ENCODE assay signal across 8 cellular contexts in genomic region chr22:37560682-37561208, GRCh38. TPM values are rescaled to one million over a fixed set of nuclear protein-coding genes. Genes with fewer than 3 reads are reported as not detected.
DNase-seq lines count a peak whose midpoint lies in the region; ATAC-seq, FAIRE-seq and TF ChIP-seq lines count a peak whose summit lies in the region.

No MANE protein-coding gene starts in this region.

- peak overlapping the region; percentile 47 for H3K27ac ChIP-seq in PC-3 (ENCODE audit: low read length)
- peak overlapping the region; percentile 99 for H3K27ac ChIP-seq in endothelial cell of umbilical vein (ENCODE audit: insufficient read depth, low read depth, low read length)

- H2AFZ ChIP-seq in PC-3 (ENCODE audit: low read length), result peak overlapping the region; percentile 32
- no peak overlapping the region for H2AFZ ChIP-seq in endothelial cell of umbilical vein (ENCODE audit: low read depth, low read length)

- H3K9ac ChIP-seq in PC-3 (ENCODE audit: low read length) (peak overlapping the region; percentile 89), endothelial cell of umbilical vein (replicated peaks; ENCODE audit: extremely low read depth, insufficient read depth, low read length) (peak overlapping the region; percentile 100)

- H3K4me2 ChIP-seq in PC-3 (ENCODE audit: low read length), result peak overlapping the region; percentile 99
- H3K4me2 ChIP-seq in endothelial cell of umbilical vein (ENCODE audit: insufficient read depth, low read length), result peak overlapping the region; percentile 68

- H3K4me3 ChIP-seq in AG04449 (ENCODE audit: low read depth, low read length) (peak overlapping the region; percentile 82), PC-3 (ENCODE audit: low read length) (peak overlapping the region; percentile 87), endothelial cell of umbilical vein (replicated peaks in 1 of 3; ENCODE audit: insufficient read depth in 1 of 3, low read depth in 1 of 3, low read length in 3 of 3) (peak overlapping the region; percentile 71 to 86 (median 74))

- intact Hi-C loops in PC-3 (cut with micrococcal nuclease) (no loop called here), endothelial cell of umbilical vein (cut with micrococcal nuclease) (loop anchor here (1.0 to 5.0 kb wide), 5 partner anchors 15 to 192 kb away; partner anchors contain the start of genes GGA1 and LGALS1)

- H3K36me3 ChIP-seq in PC-3 (ENCODE audit: low read depth, low read length), result 0 out of 2 replicates have a peak, but pooled peaks cover 4% of the 10 kb centered on the region
- H3K36me3 ChIP-seq in endothelial cell of umbilical vein (ENCODE audit: control insufficient read depth in 2 of 2, extremely low read depth in 1 of 2, insufficient read depth in 2 of 2, low read length in 2 of 2), result peaks cover under 1 to 2% of the 10 kb centered on the region in 2 experiments

- H3K27me3 ChIP-seq in PC-3 (ENCODE audit: low read length) (no peaks in the 10 kb centered on the region), endothelial cell of umbilical vein (ENCODE audit: control insufficient read depth in 2 of 2, insufficient read depth in 2 of 2, low read length in 2 of 2) (no peaks in the 10 kb centered on the region)

- H3K9me3 ChIP-seq in PC-3 (ENCODE audit: low read length), result no peaks in the 10 kb centered on the region
- no peaks in the 10 kb centered on the region for H3K9me3 ChIP-seq in endothelial cell of umbilical vein (replicated peaks; ENCODE audit: control insufficient read depth, insufficient read depth, low read length)

- ATAC-seq in PC-3 (peak; percentile 7), GM21723 (IDR thresholded peaks at IDR 0.05; ENCODE audit: unreplicated experiment) (no peak)

- no peaks in the 10 kb centered on the region for H3K9me2 ChIP-seq in PC-3 (replicated peaks; ENCODE audit: low read length)

- DNase-seq in AG04449 (ENCODE audit: low read depth, low spot score), result no peak
- peak; percentile 27 for DNase-seq in PC-3
- peak; percentile 55 for DNase-seq in endothelial cell of umbilical vein (ENCODE audit: low read depth, low spot score)
- DNase-seq in myocyte (ENCODE audit: low read depth), result peak; percentile 78
- no peak for DNase-seq in stimulated activated CD8-positive, alpha-beta memory T cell treated with anti-CD3 and anti-CD28 coated beads, Interleukin-4, amount 100 ng/mL, for 48 hours
- DNase-seq in GOT3 (lab: John Stamatoyannopoulos, UW), result no peak
- DNase-seq in central memory CD4-positive, alpha-beta T cell, result no peak

- CTCF ChIA-PET in AG04449 (lab: Yijun Ruan, JAX), result interaction anchor here (1.0 to 22.2 kb wide), 10 partner anchors 7 to 184 kb away, joined by 3 to 728 read pairs (median 12); partner anchors contain the start of genes GGA1 and LGALS2
- CTCF ChIA-PET in PC-3 (lab: Charles Lee), result interaction anchor here (0.9 to 1.4 kb wide), 2 partner anchors 11 to 88 kb away, joined by 3 to 5 read pairs; no protein-coding TSS in a partner anchor
- CTCF ChIA-PET in endothelial cell of umbilical vein (lab: Charles Lee), result interaction anchor here (1.0 to 21.8 kb wide), 4 partner anchors 15 to 48 kb away, joined by 4 to 977 read pairs (median 12); partner anchors contain the start of gene GGA1

- BruUV-seq in PC-3 (replicated peaks; lab: Mats Ljungman, UMichigan), result no TSS peak
- no TSS peak for BruUV-seq in endothelial cell of umbilical vein (replicated peaks; lab: Mats Ljungman, UMichigan)

- H4K20me1 ChIP-seq in PC-3 (ENCODE audit: low read length), result peaks cover 13% of the 10 kb centered on the region
- H4K20me1 ChIP-seq in endothelial cell of umbilical vein (replicated peaks; ENCODE audit: control insufficient read depth, extremely low read depth, insufficient read depth, low read length), result no peaks in the 10 kb centered on the region

- FAIRE-seq in endothelial cell of umbilical vein (lab: Jason Lieb, UNC), result peak; percentile 87

- POLR2A ChIA-PET in AG04449 (lab: Yijun Ruan, JAX), result interaction anchor here (1.0 to 2.7 kb wide), 4 partner anchors 11 to 30 kb away, joined by 5 to 12 read pairs (median 8); no protein-coding TSS in a partner anchor
- POLR2A ChIA-PET in PC-3 (lab: Charles Lee; ENCODE audit: unreplicated experiment), result interaction anchor here (0.6 kb wide), 1 partner anchor 1092 kb away, joined by 3 read pairs; no protein-coding TSS in a partner anchor
- POLR2A ChIA-PET in endothelial cell of umbilical vein (lab: Charles Lee), result interaction anchor here (0.7 to 1.7 kb wide), 3 partner anchors 10 to 14 kb away, joined by 4 to 14 read pairs (median 4); no protein-coding TSS in a partner anchor

- H3K79me2 ChIP-seq in PC-3 (ENCODE audit: low read length) (peaks cover 52% of the 10 kb centered on the region), endothelial cell of umbilical vein (ENCODE audit: control insufficient read depth, insufficient read depth, low read length) (peaks cover 50% of the 10 kb centered on the region)

- TF ChIP-seq POLR2A in endothelial cell of umbilical vein (IDR thresholded peaks at IDR 0.05; ENCODE audit: low read depth, low read length), result peak; percentile 20

- dilution Hi-C loops in endothelial cell of umbilical vein (cut with MboI; ENCODE audit: extremely low pct_ligation_motif_present, low sequenced_read_pairs), result no loop called here

- H3F3A ChIP-seq in PC-3 (ENCODE audit: low read length, unreplicated experiment), result peaks cover 5% of the 10 kb centered on the region

- no peak for TF ChIP-seq CTCF in AG04449 (IDR thresholded peaks at IDR 0.05; ENCODE audit: insufficient read depth, low read length, missing control alignments)
- TF ChIP-seq CTCF in PC-3 (conservative IDR thresholded peaks at IDR 0.05; ENCODE audit: low read depth, low read length), result no peak
- no peak for TF ChIP-seq CTCF in endothelial cell of umbilical vein (IDR thresholded peaks at IDR 0.05; ENCODE audit: extremely low read depth in 1 of 2, insufficient read depth in 1 of 2, low read depth in 1 of 2, low read length in 2 of 2)

- no peaks in the 10 kb centered on the region for H3K9me1 ChIP-seq in endothelial cell of umbilical vein (replicated peaks; ENCODE audit: control insufficient read depth, extremely low read depth, insufficient read depth, low read length)

- peaks cover 37% of the 10 kb centered on the region for H3K4me1 ChIP-seq in PC-3 (ENCODE audit: insufficient read depth, low read length)
- peaks cover 54% of the 10 kb centered on the region for H3K4me1 ChIP-seq in endothelial cell of umbilical vein (ENCODE audit: control insufficient read depth, extremely low read depth, insufficient read depth, low read length)

TF ChIP-seq in endothelial cell of umbilical vein, 7 proteins besides CTCF, POLR2A, EP300 and RAD21 (continues in another document):
- peak; percentile 77 for TF ChIP-seq MYC (IDR thresholded peaks at IDR 0.05; ENCODE audit: low read depth, low read length)
- TF ChIP-seq POLR2AphosphoS5 (IDR thresholded peaks at IDR 0.05; ENCODE audit: insufficient read depth, low read depth, low read length), result peak; percentile 62
- peak; percentile 20 for TF ChIP-seq JUN (IDR thresholded peaks at IDR 0.05; ENCODE audit: borderline replicate concordance, insufficient read depth, insufficient read length, low read depth)
- peak; percentile 32 for TF ChIP-seq FOS (IDR thresholded peaks at IDR 0.05; ENCODE audit: borderline replicate concordance, insufficient read depth, low read length)

RNA-seq across cellular contexts. Expression of gene CDC42EP1, which starts 0.5 kb away (rescaled TPM):
- total RNA-seq in PC-3 (2014; rRNA removed) (43.9 and 47.4 TPM in 2 replicates), endothelial cell of umbilical vein (141 and 146 TPM in 2 replicates), myocyte (76.4 and 76.6 TPM in 2 replicates)
- polyA plus RNA-seq in endothelial cell of umbilical vein, result 82.2 and 100 TPM in 2 replicates
- 34.6 and 54.8 TPM in 2 replicates for polyA plus RNA-seq in endothelial cell of umbilical vein (2011; cell fraction: cytosol; rRNA removed)
- 26.2 and 27.8 TPM in 2 replicates for polyA plus RNA-seq in endothelial cell of umbilical vein (2011; cell fraction: nucleus; rRNA removed)
- 55.5 and 78.4 TPM in 2 replicates for polyA plus RNA-seq in endothelial cell of umbilical vein (2012)
- polyA minus RNA-seq in endothelial cell of umbilical vein, result 16.9 and 24.9 TPM in 2 replicates
- polyA minus RNA-seq in endothelial cell of umbilical vein (2011; cell fraction: cytosol; rRNA and poly(A)+ RNA removed), result 33.0 TPM
- 13.5 and 26.4 TPM in 2 replicates for polyA minus RNA-seq in endothelial cell of umbilical vein (2011; cell fraction: nucleus; rRNA and poly(A)+ RNA removed)
- 168 TPM for polyA plus RNA-seq in myocyte (2012)

RNA-seq across cellular contexts. Expression of gene LGALS2, which starts 19.1 kb away (rescaled TPM):
- total RNA-seq in PC-3 (2014; rRNA removed), result not detected in 2 replicates
- not detected in 2 replicates for total RNA-seq in endothelial cell of umbilical vein
- polyA plus RNA-seq in endothelial cell of umbilical vein, result not detected in 2 replicates
- not detected in 2 replicates for polyA plus RNA-seq in endothelial cell of umbilical vein (2011; cell fraction: cytosol; rRNA removed)
- polyA plus RNA-seq in endothelial cell of umbilical vein (2011; cell fraction: nucleus; rRNA removed), result not detected in 2 replicates
- polyA plus RNA-seq in endothelial cell of umbilical vein (2012), result not detected in 2 replicates
- polyA minus RNA-seq in endothelial cell of umbilical vein, result not detected in 2 replicates
- not detected for polyA minus RNA-seq in endothelial cell of umbilical vein (2011; cell fraction: cytosol; rRNA and poly(A)+ RNA removed)
- not detected in 2 replicates for polyA minus RNA-seq in endothelial cell of umbilical vein (2011; cell fraction: nucleus; rRNA and poly(A)+ RNA removed)
- total RNA-seq in myocyte, result not detected in 2 replicates
- not detected for polyA plus RNA-seq in myocyte (2012)

RNA-seq across cellular contexts. Expression of gene CARD10, which starts 41.5 kb away (rescaled TPM):
- total RNA-seq in PC-3 (2014; rRNA removed), result 20.7 and 26.3 TPM in 2 replicates
- 39.5 and 40.6 TPM in 2 replicates for total RNA-seq in endothelial cell of umbilical vein
- polyA plus RNA-seq in endothelial cell of umbilical vein, result 36.1 and 42.0 TPM in 2 replicates
- 21.1 and 28.5 TPM in 2 replicates for polyA plus RNA-seq in endothelial cell of umbilical vein (2011; cell fraction: cytosol; rRNA removed)
- 44.8 and 58.7 TPM in 2 replicates for polyA plus RNA-seq in endothelial cell of umbilical vein (2011; cell fraction: nucleus; rRNA removed)
- 19.0 and 22.9 TPM in 2 replicates for polyA plus RNA-seq in endothelial cell of umbilical vein (2012)
- 23.6 and 26.9 TPM in 2 replicates for polyA minus RNA-seq in endothelial cell of umbilical vein
- 12.5 TPM for polyA minus RNA-seq in endothelial cell of umbilical vein (2011; cell fraction: cytosol; rRNA and poly(A)+ RNA removed)
- 12.6 and 21.3 TPM in 2 replicates for polyA minus RNA-seq in endothelial cell of umbilical vein (2011; cell fraction: nucleus; rRNA and poly(A)+ RNA removed)
- total RNA-seq in myocyte, result 5.7 and 7.3 TPM in 2 replicates
- 1.4 TPM for polyA plus RNA-seq in myocyte (2012)

RNA-seq across cellular contexts. Expression of gene GGA1, which starts 47.9 kb away (rescaled TPM):
- 49.1 and 55.7 TPM in 2 replicates for total RNA-seq in PC-3 (2014; rRNA removed)
- 55.9 and 67.5 TPM in 2 replicates for total RNA-seq in endothelial cell of umbilical vein
- 54.1 and 75.6 TPM in 2 replicates for polyA plus RNA-seq in endothelial cell of umbilical vein
- polyA plus RNA-seq in endothelial cell of umbilical vein (2011; cell fraction: cytosol; rRNA removed), result 21.0 and 32.6 TPM in 2 replicates
- 228 and 233 TPM in 2 replicates for polyA plus RNA-seq in endothelial cell of umbilical vein (2011; cell fraction: nucleus; rRNA removed)
- 33.6 and 34.6 TPM in 2 replicates for polyA plus RNA-seq in endothelial cell of umbilical vein (2012)
- 40.4 and 48.0 TPM in 2 replicates for polyA minus RNA-seq in endothelial cell of umbilical vein
- 13.4 TPM for polyA minus RNA-seq in endothelial cell of umbilical vein (2011; cell fraction: cytosol; rRNA and poly(A)+ RNA removed)
- 47.3 and 65.5 TPM in 2 replicates for polyA minus RNA-seq in endothelial cell of umbilical vein (2011; cell fraction: nucleus; rRNA and poly(A)+ RNA removed)
- total RNA-seq in myocyte, result 50.6 and 65.0 TPM in 2 replicates
- 54.1 TPM for polyA plus RNA-seq in myocyte (2012)

Comparison
In these comparisons a context has a peak if more than half of its experiments do, and no peak if none do; other contexts are left out.
1. DNase-seq: peak in PC-3 (single experiment), endothelial cell of umbilical vein (single experiment) and myocyte (single experiment); none in AG04449 (single experiment), stimulated activated CD8-positive, alpha-beta memory T cell treated with anti-CD3 and anti-CD28 coated beads, Interleukin-4, amount 100 ng/mL, for 48 hours (single experiment), GOT3 (single experiment) and central memory CD4-positive, alpha-beta T cell (single experiment).
2. Peak in every context shown above with its lines, with median percentiles within 50 percentile points of each other: H3K4me3 ChIP-seq.